ENCODE assay signal across 24 cellular contexts in genomic region chr5:142961435-142962171, GRCh38.
A peak's percentile ranks its signal among the peaks of the same experiment; 100 is the strongest.
DNase-seq lines count a peak whose midpoint lies in the region; ATAC-seq, FAIRE-seq and TF ChIP-seq lines count a peak whose summit lies in the region.
"Had no signal": no experiment of that assay in that cellular context is flagged by ENCODE, and none has a peak within 500 bp of the region (broad histone marks: within the 10 kb centered on the region; RNA-seq: fewer than 3 reads in every experiment).

No MANE protein-coding gene starts in this region.

- H3K27me3 Mint-ChIP-seq in activated naive CD8-positive, alpha-beta T cell treated with anti-CD3 and anti-CD28 coated beads, Interleukin-2, amount 50 U/mL, for 24 hours = no peaks in the 10 kb centered on the region
- no peaks in the 10 kb centered on the region for H3K27me3 Mint-ChIP-seq in activated naive CD8-positive, alpha-beta T cell treated with anti-CD3 and anti-CD28 coated beads for 36 hours
- H3K27me3 Mint-ChIP-seq in immature natural killer cell (ENCODE audit: low read depth in 3 of 3) = peaks cover 0 to 4% (median 3%) of the 10 kb centered on the region in 3 donors
- no peaks in the 10 kb centered on the region for H3K27me3 Mint-ChIP-seq in activated CD4-positive, alpha-beta memory T cell treated with anti-CD3 and anti-CD28 coated beads for 36 hours

- H3K36me3 ChIP-seq in PC-3 (ENCODE audit: low read depth, low read length) (no peaks in the 10 kb centered on the region), pancreas (no peaks in the 10 kb centered on the region)
- H3K36me3 ChIP-seq: SJCRH30 had no signal

- H4K20me1 ChIP-seq in PC-3 (ENCODE audit: low read length) = no peaks in the 10 kb centered on the region

- no peak overlapping the region for H2AFZ ChIP-seq in PC-3 (ENCODE audit: low read length)
- H2AFZ ChIP-seq: GM23338, PC-9 had no signal

- no peak overlapping the region for H3K9ac ChIP-seq in PC-3 (ENCODE audit: low read length)

- H3K9me3 Mint-ChIP-seq in activated naive CD8-positive, alpha-beta T cell treated with anti-CD3 and anti-CD28 coated beads, Interleukin-2, amount 50 U/mL, for 24 hours = no peaks in the 10 kb centered on the region
- no peaks in the 10 kb centered on the region for H3K9me3 Mint-ChIP-seq in activated naive CD8-positive, alpha-beta T cell treated with anti-CD3 and anti-CD28 coated beads for 36 hours
- no peaks in the 10 kb centered on the region for H3K9me3 Mint-ChIP-seq in immature natural killer cell
- no peaks in the 10 kb centered on the region for H3K9me3 Mint-ChIP-seq in activated CD4-positive, alpha-beta memory T cell treated with anti-CD3 and anti-CD28 coated beads for 36 hours

- POLR2A ChIA-PET in PC-3 (lab: Charles Lee; ENCODE audit: unreplicated experiment) = no interaction called here
- POLR2A ChIA-PET in activated CD4-positive, alpha-beta memory T cell treated with anti-CD3 and anti-CD28 coated beads for 36 hours (lab: Charles Lee) = no interaction called here

- intact Hi-C loops in PC-3 (cut with micrococcal nuclease) (no loop called here), pancreas (cut with DNase I) (no loop called here)
- intact Hi-C loops in activated CD4-positive, alpha-beta memory T cell treated with anti-CD3 and anti-CD28 coated beads for 36 hours (cut with micrococcal nuclease) = no loop called here

- no peak for ATAC-seq in activated naive CD8-positive, alpha-beta T cell treated with anti-CD3 and anti-CD28 coated beads, Interleukin-2, amount 50 U/mL, for 24 hours
- ATAC-seq in PC-3 (no peak), pancreas (peak; percentile 54 to 79 (median 70)), GM18519 (IDR thresholded peaks at IDR 0.05; ENCODE audit: low FRiP score, unreplicated experiment) (no peak), HG02642 (IDR thresholded peaks at IDR 0.05; ENCODE audit: poor library complexity, unreplicated experiment) (no peak)
- ATAC-seq: GM23338 had no signal

- no peak for DNase-seq in activated naive CD8-positive, alpha-beta T cell treated with anti-CD3 and anti-CD28 coated beads, Interleukin-2, amount 50 U/mL, for 24 hours
- no peak for DNase-seq in activated naive CD8-positive, alpha-beta T cell treated with anti-CD3 and anti-CD28 coated beads for 36 hours
- DNase-seq in PC-3 (no peak), immature natural killer cell (no peak), pancreas (no peak)
- no peak for DNase-seq in activated CD4-positive, alpha-beta memory T cell treated with anti-CD3 and anti-CD28 coated beads for 36 hours
- DNase-seq: COR-L47, DMS153, GDM1, HCEC 1CT, KBM-7, MV-4-11, NCI-H1417, NCI-H187, NCI-H2227 treated with DMSO at 0.1 percent for 48 hours, NCI-H524, NCI-H82, PC-9, SJCRH30 had no signal

- H3K4me1 Mint-ChIP-seq in activated naive CD8-positive, alpha-beta T cell treated with anti-CD3 and anti-CD28 coated beads, Interleukin-2, amount 50 U/mL, for 24 hours = peaks cover 31% of the 10 kb centered on the region
- peaks cover 13% of the 10 kb centered on the region for H3K4me1 Mint-ChIP-seq in activated naive CD8-positive, alpha-beta T cell treated with anti-CD3 and anti-CD28 coated beads for 36 hours
- peaks cover 90 to 100% of the 10 kb centered on the region in 2 donors for H3K4me1 Mint-ChIP-seq in immature natural killer cell
- H3K4me1 Mint-ChIP-seq in activated CD4-positive, alpha-beta memory T cell treated with anti-CD3 and anti-CD28 coated beads for 36 hours (ENCODE audit: low read depth) = peaks cover 16% of the 10 kb centered on the region

- H3K36me3 Mint-ChIP-seq in activated naive CD8-positive, alpha-beta T cell treated with anti-CD3 and anti-CD28 coated beads, Interleukin-2, amount 50 U/mL, for 24 hours (ENCODE audit: low read depth) = peaks cover 7% of the 10 kb centered on the region
- H3K36me3 Mint-ChIP-seq in activated naive CD8-positive, alpha-beta T cell treated with anti-CD3 and anti-CD28 coated beads for 36 hours = peaks cover 19% of the 10 kb centered on the region
- H3K36me3 Mint-ChIP-seq in immature natural killer cell = peaks cover 17 to 35% (median 32%) of the 10 kb centered on the region in 3 donors
- H3K36me3 Mint-ChIP-seq in activated CD4-positive, alpha-beta memory T cell treated with anti-CD3 and anti-CD28 coated beads for 36 hours = peaks cover 2% of the 10 kb centered on the region

- H3K27ac ChIP-seq in PC-3 (ENCODE audit: low read length) (peak overlapping the region; percentile 19; the same call in 1 of the 2 replicates), pancreas (peak overlapping the region in 2 of 4 donors; percentile 65 to 80)
- H3K27ac ChIP-seq: 22Rv1, SJCRH30 had no signal

- H3K4me3 ChIP-seq in PC-3 (ENCODE audit: low read length) (no peak overlapping the region), pancreas (peak overlapping the region in 1 of 4 donors; percentile 1)
- H3K4me3 ChIP-seq: GM23338, PC-9, SJCRH30 had no signal

- CTCF ChIA-PET in PC-3 (lab: Charles Lee) = no interaction called here
- CTCF ChIA-PET in activated CD4-positive, alpha-beta memory T cell treated with anti-CD3 and anti-CD28 coated beads for 36 hours (lab: Charles Lee) = no interaction called here

- peak overlapping the region; percentile 33 for H3K27ac Mint-ChIP-seq in activated naive CD8-positive, alpha-beta T cell treated with anti-CD3 and anti-CD28 coated beads, Interleukin-2, amount 50 U/mL, for 24 hours
- H3K27ac Mint-ChIP-seq in activated naive CD8-positive, alpha-beta T cell treated with anti-CD3 and anti-CD28 coated beads for 36 hours = no peak overlapping the region
- peak overlapping the region; percentile 49 to 90 (median 84) for H3K27ac Mint-ChIP-seq in immature natural killer cell
- H3K27ac Mint-ChIP-seq in activated CD4-positive, alpha-beta memory T cell treated with anti-CD3 and anti-CD28 coated beads for 36 hours = no peak overlapping the region
- H3K27ac Mint-ChIP-seq: GM23338 had no signal

- H3K9me2 ChIP-seq in PC-3 (replicated peaks; ENCODE audit: low read length) = no peaks in the 10 kb centered on the region

- H3F3A ChIP-seq in PC-3 (ENCODE audit: low read length, unreplicated experiment) = no peaks in the 10 kb centered on the region

- no peak for FAIRE-seq in pancreas (lab: Jason Lieb, UNC)
- FAIRE-seq: GM19239 had no signal

- no peaks in the 10 kb centered on the region for H3K79me2 ChIP-seq in PC-3 (ENCODE audit: low read length)

- H3K4me3 Mint-ChIP-seq in activated naive CD8-positive, alpha-beta T cell treated with anti-CD3 and anti-CD28 coated beads, Interleukin-2, amount 50 U/mL, for 24 hours = no peak overlapping the region
- H3K4me3 Mint-ChIP-seq in activated naive CD8-positive, alpha-beta T cell treated with anti-CD3 and anti-CD28 coated beads for 36 hours = no peak overlapping the region
- H3K4me3 Mint-ChIP-seq in immature natural killer cell = peak overlapping the region in 2 of 5 donors; percentile 3 to 23
- no peak overlapping the region for H3K4me3 Mint-ChIP-seq in activated CD4-positive, alpha-beta memory T cell treated with anti-CD3 and anti-CD28 coated beads for 36 hours
- H3K4me3 Mint-ChIP-seq: GM23338 had no signal

- H3K4me2 ChIP-seq in PC-3 (ENCODE audit: low read length) = peak overlapping the region; percentile 53; the same call in 1 of the 2 replicates
- H3K4me2 ChIP-seq: GM23338 had no signal

- H3K9me3 ChIP-seq in PC-3 (ENCODE audit: low read length) (no peaks in the 10 kb centered on the region), pancreas (no peaks in the 10 kb centered on the region)
- H3K9me3 ChIP-seq: SJCRH30 had no signal

- BruUV-seq in PC-3 (replicated peaks; lab: Mats Ljungman, UMichigan) = no TSS peak

- H3K4me1 ChIP-seq in PC-3 (ENCODE audit: insufficient read depth, low read length) = peaks cover 41% of the 10 kb centered on the region
- peaks cover 0 to 28% (median 20%) of the 10 kb centered on the region in 3 donors for H3K4me1 ChIP-seq in pancreas

- WGBS in pancreas, 2 donors = 45 to 51% methylated on average over 5 of the region's 5 CpGs

- TF ChIP-seq CTCF in PC-3 (conservative IDR thresholded peaks at IDR 0.05; ENCODE audit: low read depth, low read length) (no peak), pancreas (IDR thresholded peaks at IDR 0.05) (no peak)

- H3K27me3 ChIP-seq in PC-3 (ENCODE audit: low read length) (no peaks in the 10 kb centered on the region), pancreas (no peaks in the 10 kb centered on the region)
- H3K27me3 ChIP-seq: SJCRH30 had no signal

Comparison
In these comparisons a context has a peak if more than half of its experiments do, and no peak if none do; other contexts are left out.
1. H3K27ac Mint-ChIP-seq: peak in activated naive CD8-positive, alpha-beta T cell treated with anti-CD3 and anti-CD28 coated beads, Interleukin-2, amount 50 U/mL, for 24 hours (single experiment) and immature natural killer cell (6 of 6); none in activated naive CD8-positive, alpha-beta T cell treated with anti-CD3 and anti-CD28 coated beads for 36 hours (single experiment) and activated CD4-positive, alpha-beta memory T cell treated with anti-CD3 and anti-CD28 coated beads for 36 hours (single experiment).
2. ATAC-seq: peak in pancreas (4 of 4); none in activated naive CD8-positive, alpha-beta T cell treated with anti-CD3 and anti-CD28 coated beads, Interleukin-2, amount 50 U/mL, for 24 hours (single experiment), PC-3 (single experiment), GM18519 (single experiment) and HG02642 (single experiment).